1 cellular context compared by ENCODE assay signal in genomic region chr2:145638675-145639074, GRCh38.
TF ChIP-seq lines count a peak whose summit lies in the region.

No MANE protein-coding gene starts in this region.

TF ChIP-seq in SK-N-SH, 30 proteins besides CTCF, POLR2A, EP300 and RAD21 (continued from another document):
- TF ChIP-seq REST (IDR thresholded peaks at IDR 0.05; ENCODE audit: low read depth, low read length) (no peak), EZH2phosphoT487 (IDR thresholded peaks at IDR 0.05; ENCODE audit: borderline replicate concordance, low read depth) (no peak), ELF1 (IDR thresholded peaks at IDR 0.05) (no peak)
